1 cellular context compared by ENCODE assay signal in the genomic region with DNA sequence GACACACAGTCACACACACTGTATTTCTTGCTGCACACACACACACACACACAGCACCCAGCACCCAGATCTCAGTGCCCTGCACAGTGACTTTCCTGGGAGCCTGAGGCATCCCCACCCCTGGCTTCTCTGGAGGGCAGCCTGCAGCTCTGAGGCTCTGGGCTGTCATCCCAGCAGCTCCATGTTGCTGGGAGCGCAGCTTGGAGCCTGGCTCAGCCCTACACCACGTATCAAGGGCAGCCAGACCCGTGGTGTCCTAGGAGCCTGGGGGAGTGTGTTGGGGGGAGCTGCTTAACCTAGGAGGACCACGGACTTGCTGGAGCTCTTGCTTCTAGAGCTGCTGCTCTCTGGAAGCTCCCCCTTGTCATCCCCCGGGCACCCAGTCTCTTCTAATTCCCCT.
TF ChIP-seq lines count a peak whose summit lies in the region.

No MANE protein-coding gene starts in this region.

TF ChIP-seq in H1, 55 proteins besides CTCF, POLR2A, EP300 and RAD21:
- TF ChIP-seq SP2 (IDR thresholded peaks at IDR 0.05; ENCODE audit: low read length) = no peak
- TF ChIP-seq, protein P1, sequence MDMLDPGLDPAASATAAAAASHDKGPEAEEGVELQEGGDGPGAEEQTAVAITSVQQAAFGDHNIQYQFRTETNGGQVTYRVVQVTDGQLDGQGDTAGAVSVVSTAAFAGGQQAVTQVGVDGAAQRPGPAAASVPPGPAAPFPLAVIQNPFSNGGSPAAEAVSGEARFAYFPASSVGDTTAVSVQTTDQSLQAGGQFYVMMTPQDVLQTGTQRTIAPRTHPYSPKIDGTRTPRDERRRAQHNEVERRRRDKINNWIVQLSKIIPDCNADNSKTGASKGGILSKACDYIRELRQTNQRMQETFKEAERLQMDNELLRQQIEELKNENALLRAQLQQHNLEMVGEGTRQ (IDR thresholded peaks at IDR 0.05; ENCODE audit: low read length) = no peak
- no peak for TF ChIP-seq SP4 (IDR thresholded peaks at IDR 0.05; ENCODE audit: low read length)
- TF ChIP-seq POU5F1 (IDR thresholded peaks at IDR 0.05; ENCODE audit: low read depth, low read length) = no peak
TF ChIP-seq in H1: peak in this region for 0.
